In genomic region chr2:19255481-19255880, GRCh38 we compare ENCODE assay signal across 1 cellular context.
TF ChIP-seq lines count a peak whose summit lies in the region.

No MANE protein-coding gene starts in this region.

TF ChIP-seq in SK-N-SH treated with all-trans-retinoic acid at 6 μM for 48 hours, 23 proteins besides CTCF, POLR2A, EP300 and RAD21 (continued from another document):
- no peak for TF ChIP-seq TSHZ2 (CRISPR knock-in tag; IDR thresholded peaks at IDR 0.05)
- no peak for TF ChIP-seq ISL1 (CRISPR knock-in tag; IDR thresholded peaks at IDR 0.05)
- TF ChIP-seq ZNF8 (CRISPR knock-in tag; IDR thresholded peaks at IDR 0.05), result no peak
- TF ChIP-seq ZFP30 (CRISPR knock-in tag; IDR thresholded peaks at IDR 0.05), result no peak
- TF ChIP-seq ZNF565 (CRISPR knock-in tag; conservative IDR thresholded peaks at IDR 0.05; ENCODE audit: low read depth), result no peak
- no peak for TF ChIP-seq TCF4 (CRISPR knock-in tag; IDR thresholded peaks at IDR 0.05; ENCODE audit: borderline replicate concordance)
- TF ChIP-seq OSR1 (CRISPR knock-in tag; IDR thresholded peaks at IDR 0.05), result no peak
